Comparison of ENCODE assay signal across 8 cellular contexts in genomic region chr10:75210193-75211006, GRCh38. TPM values are rescaled to one million over a fixed set of nuclear protein-coding genes. Genes with fewer than 3 reads are reported as not detected.
DNase-seq lines count a peak whose midpoint lies in the region; ATAC-seq and TF ChIP-seq lines count a peak whose summit lies in the region.

A gene with protein sequence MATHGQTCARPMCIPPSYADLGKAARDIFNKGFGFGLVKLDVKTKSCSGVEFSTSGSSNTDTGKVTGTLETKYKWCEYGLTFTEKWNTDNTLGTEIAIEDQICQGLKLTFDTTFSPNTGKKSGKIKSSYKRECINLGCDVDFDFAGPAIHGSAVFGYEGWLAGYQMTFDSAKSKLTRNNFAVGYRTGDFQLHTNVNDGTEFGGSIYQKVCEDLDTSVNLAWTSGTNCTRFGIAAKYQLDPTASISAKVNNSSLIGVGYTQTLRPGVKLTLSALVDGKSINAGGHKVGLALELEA (plus strand): TSS chr10:75210796. CDS start chr10:75211159, 363 bp downstream.

- no peaks in the 10 kb centered on the region for H3K9me3 Mint-ChIP-seq in activated CD4-positive, alpha-beta T cell treated with anti-CD3 and anti-CD28 coated beads, Interleukin-2, amount 10 ng/mL, durations not matched to agents 24 days and 14 days

- H3K4me1 ChIP-seq in left lung: peaks cover 11 to 53% of the 10 kb centered on the region in 2 donors

- ATAC-seq in GM19043 (IDR thresholded peaks at IDR 0.05; ENCODE audit: low read depth, unreplicated experiment) (peak; percentile 84), HG03354 (IDR thresholded peaks at IDR 0.05; ENCODE audit: poor library complexity, severe bottlenecking, unreplicated experiment) (peak; percentile 86), left lung (peak; percentile 97)

- intact Hi-C loops in activated CD4-positive, alpha-beta T cell treated with anti-CD3 and anti-CD28 coated beads, Interleukin-2, amount 10 ng/mL, durations not matched to agents 24 days and 14 days (cut with micrococcal nuclease): loop anchor here (1.0 to 2.0 kb wide), 7 partner anchors 20 to 1059 kb away; partner anchors contain the start of genes ADK and SAMD8
- intact Hi-C loops in left lung (cut with DNase I): no loop called here

- peak; percentile 95 for DNase-seq in Ammon's horn (ENCODE audit: low spot score)
- peak; percentile 4 for DNase-seq in NCI-H524 treated with DMSO at 0.1 percent for 48 hours (lab: John Stamatoyannopoulos, UW)
- DNase-seq in activated CD4-positive, alpha-beta T cell treated with anti-CD3 and anti-CD28 coated beads, Interleukin-2, amount 10 ng/mL, durations not matched to agents 24 days and 14 days: peak; percentile 99
- DNase-seq in coronary artery (ENCODE audit: low spot score): peak; percentile 95
- DNase-seq in left lung: peak; percentile 93 to 98
- peak; percentile 89 to 95 for DNase-seq in stimulated activated CD4-positive, alpha-beta T cell treated with anti-CD3 and anti-CD28 coated beads, Interleukin-2, amount 100 ng/mL, for 48 hours

- H3K27ac Mint-ChIP-seq in activated CD4-positive, alpha-beta T cell treated with anti-CD3 and anti-CD28 coated beads, Interleukin-2, amount 10 ng/mL, durations not matched to agents 24 days and 14 days: peak within 1 kb of the TSS; percentile 100

- H3K27ac ChIP-seq in coronary artery: peak within 1 kb of the TSS; percentile 96 to 100
- H3K27ac ChIP-seq in left lung: peak within 1 kb of the TSS; percentile 96 to 99

- no peaks in the 10 kb centered on the region for H3K9me3 ChIP-seq in left lung

- no peaks in the 10 kb centered on the region for H3K27me3 ChIP-seq in left lung

- no peak for TF ChIP-seq CTCF in coronary artery (IDR thresholded peaks at IDR 0.05)
- TF ChIP-seq CTCF in left lung (IDR thresholded peaks at IDR 0.05): no peak

- peaks cover 0 to 34% of the 10 kb centered on the region in 2 donors for H3K36me3 ChIP-seq in left lung

- peak within 1 kb of the TSS; percentile 89 for H3K4me3 ChIP-seq in coronary artery
- H3K4me3 ChIP-seq in left lung: peak within 1 kb of the TSS; percentile 79 to 98

- H3K4me1 Mint-ChIP-seq in activated CD4-positive, alpha-beta T cell treated with anti-CD3 and anti-CD28 coated beads, Interleukin-2, amount 10 ng/mL, durations not matched to agents 24 days and 14 days: peaks cover 34% of the 10 kb centered on the region

- peak within 1 kb of the TSS; percentile 96 for H3K4me3 Mint-ChIP-seq in activated CD4-positive, alpha-beta T cell treated with anti-CD3 and anti-CD28 coated beads, Interleukin-2, amount 10 ng/mL, durations not matched to agents 24 days and 14 days

- no peaks in the 10 kb centered on the region for H3K27me3 Mint-ChIP-seq in activated CD4-positive, alpha-beta T cell treated with anti-CD3 and anti-CD28 coated beads, Interleukin-2, amount 10 ng/mL, durations not matched to agents 24 days and 14 days

- peaks cover 24% of the 10 kb centered on the region for H3K36me3 Mint-ChIP-seq in activated CD4-positive, alpha-beta T cell treated with anti-CD3 and anti-CD28 coated beads, Interleukin-2, amount 10 ng/mL, durations not matched to agents 24 days and 14 days (ENCODE audit: low read depth)

RNA-seq across cellular contexts. Expression of the gene that starts here (rescaled TPM):
- total RNA-seq in activated CD4-positive, alpha-beta T cell treated with anti-CD3 and anti-CD28 coated beads, Interleukin-2, amount 10 ng/mL, durations not matched to agents 24 days and 14 days: 245 and 249 TPM in 2 replicates
- total RNA-seq in left lung: 100 to 1,000 TPM; 151 to 155 TPM

Comparison
In these comparisons a context has a peak if more than half of its experiments do, and no peak if none do; other contexts are left out.
1. Peak in every context shown above with its lines: DNase-seq, ATAC-seq, H3K4me3 ChIP-seq and H3K27ac ChIP-seq.
2. DNase-seq: peak in every context shown above with its lines; median percentile 99 in activated CD4-positive, alpha-beta T cell treated with anti-CD3 and anti-CD28 coated beads, Interleukin-2, amount 10 ng/mL, durations not matched to agents 24 days and 14 days; 96 in left lung; 95 in Ammon's horn; 95 in coronary artery; 92 in stimulated activated CD4-positive, alpha-beta T cell treated with anti-CD3 and anti-CD28 coated beads, Interleukin-2, amount 100 ng/mL, for 48 hours; 4 in NCI-H524 treated with DMSO at 0.1 percent for 48 hours.